Comparison of ENCODE assay signal across 9 cellular contexts in genomic region chr19:46297700-46298476, GRCh38. TPM values are rescaled to one million over a fixed set of nuclear protein-coding genes. Genes with fewer than 3 reads are reported as not detected.
A peak's percentile ranks its signal among the peaks of the same experiment; 100 is the strongest.
DNase-seq lines count a peak whose midpoint lies in the region; TF ChIP-seq lines count a peak whose summit lies in the region.
"Had no signal": no experiment of that assay in that cellular context is flagged by ENCODE, and none has a peak within 500 bp of the region (broad histone marks: within the 10 kb centered on the region; RNA-seq: fewer than 3 reads in every experiment).

No MANE protein-coding gene starts in this region.

- no peak overlapping the region for H3K27ac Mint-ChIP-seq in CD4-positive, alpha-beta memory T cell

- no peak overlapping the region for H4K8ac ChIP-seq in mesendoderm (ENCODE audit: low read depth, low read length)

- H3K36me3 Mint-ChIP-seq in CD4-positive, alpha-beta memory T cell, result no peaks in the 10 kb centered on the region

- H3K9me3 ChIP-seq in NT2/D1 (ENCODE audit: insufficient read depth, low read length), result no peaks in the 10 kb centered on the region
- H3K9me3 ChIP-seq in esophagus muscularis mucosa, result no peaks in the 10 kb centered on the region
- H3K9me3 ChIP-seq in thyroid gland, result no peaks in the 10 kb centered on the region
- no peaks in the 10 kb centered on the region for H3K9me3 ChIP-seq in CD4-positive, alpha-beta memory T cell (ENCODE audit: control insufficient read depth in 1 of 2, low read length in 2 of 2)

- H2BK5ac ChIP-seq in mesendoderm (ENCODE audit: low read length), result no peak overlapping the region

- no peak overlapping the region for H2BK120ac ChIP-seq in mesendoderm (ENCODE audit: low read depth, low read length)

- no peaks in the 10 kb centered on the region for H3K4me1 Mint-ChIP-seq in CD4-positive, alpha-beta memory T cell

- peak overlapping the region; percentile 58 for H2AK5ac ChIP-seq in mesendoderm (ENCODE audit: low read length)

- POLR2A ChIA-PET in CD4-positive, alpha-beta memory T cell (lab: Charles Lee; ENCODE audit: partially characterized antibody), result no interaction called here

- TF ChIP-seq EP300 in esophagus muscularis mucosa (IDR thresholded peaks at IDR 0.05), result no peak

- no peak overlapping the region for H3K4ac ChIP-seq in mesendoderm (ENCODE audit: low read depth, low read length)

- H3K4me3 ChIP-seq in NT2/D1 (ENCODE audit: insufficient read length, low read depth) (peak overlapping the region; percentile 55), esophagus muscularis mucosa (peak overlapping the region; percentile 74 to 90 (median 81)), mesendoderm (ENCODE audit: low read length) (no peak overlapping the region), thyroid gland (replicated peaks in 1 of 3) (peak overlapping the region in 2 of 3 donors; percentile 16 to 31)
- no peak overlapping the region for H3K4me3 ChIP-seq in CD4-positive, alpha-beta memory T cell (ENCODE audit: low read length in 2 of 2)

- H2BK15ac ChIP-seq in mesendoderm (replicated peaks; ENCODE audit: low read depth), result no peak overlapping the region

- no peak overlapping the region for H3K18ac ChIP-seq in mesendoderm (ENCODE audit: low read length)

- no peak overlapping the region for H3K23ac ChIP-seq in mesendoderm (ENCODE audit: low read length)

- peak; percentile 44 to 59 (median 51) for TF ChIP-seq CTCF in esophagus muscularis mucosa (IDR thresholded peaks at IDR 0.05)
- TF ChIP-seq CTCF in thyroid gland (IDR thresholded peaks at IDR 0.05), result peak in 1 of 6 experiments; percentile 12

- H3K4me1 ChIP-seq in NT2/D1 (ENCODE audit: insufficient read depth, insufficient read length) (peaks cover 14% of the 10 kb centered on the region), esophagus muscularis mucosa (peaks cover 49 to 71% (median 66%) of the 10 kb centered on the region in 4 donors), mesendoderm (ENCODE audit: control insufficient read depth, low read depth, low read length) (peaks cover 2% of the 10 kb centered on the region), thyroid gland (peaks cover 36 to 53% of the 10 kb centered on the region in 2 donors)
- no peaks in the 10 kb centered on the region for H3K4me1 ChIP-seq in CD4-positive, alpha-beta memory T cell (ENCODE audit: insufficient read depth, low read length)

- peaks cover 21 to 23% of the 10 kb centered on the region in 2 donors for H3K27me3 Mint-ChIP-seq in CD4-positive, alpha-beta memory T cell

- H3K4me2 ChIP-seq in mesendoderm (ENCODE audit: low read length), result peak overlapping the region; percentile 79

- H3K9ac ChIP-seq in NT2/D1 (ENCODE audit: insufficient read length, low read depth), result no peak overlapping the region
- no peak overlapping the region for H3K9ac ChIP-seq in mesendoderm (ENCODE audit: low read length)

- no peak for DNase-seq in NT2/D1 (ENCODE audit: low read depth, low spot score)
- peak; percentile 97 for DNase-seq in esophagus muscularis mucosa (ENCODE audit: extremely low spot score)
- no peak for DNase-seq in mesendoderm
- DNase-seq in thyroid gland, result peak; percentile 34 to 45
- DNase-seq in CD4-positive, alpha-beta memory T cell, result no peak
- DNase-seq in LoVo (ENCODE audit: low spot score), result no peak
- DNase-seq in NAMALWA (ENCODE audit: low spot score), result no peak
- no peak for DNase-seq in DMS53 (lab: John Stamatoyannopoulos, UW)
- DNase-seq: KG1 had no signal

- CTCF ChIA-PET in CD4-positive, alpha-beta memory T cell (lab: Charles Lee; ENCODE audit: partially characterized antibody), result no interaction called here

- peaks cover 0 to 4% (median 0%) of the 10 kb centered on the region in 8 donors for H3K9me3 Mint-ChIP-seq in CD4-positive, alpha-beta memory T cell

- H3K27me3 ChIP-seq in NT2/D1 (ENCODE audit: insufficient read depth, insufficient read length), result peaks cover 10% of the 10 kb centered on the region
- H3K27me3 ChIP-seq in esophagus muscularis mucosa, result no peaks in the 10 kb centered on the region
- no peaks in the 10 kb centered on the region for H3K27me3 ChIP-seq in mesendoderm (ENCODE audit: insufficient read depth, low read length, poor library complexity)
- no peaks in the 10 kb centered on the region for H3K27me3 ChIP-seq in thyroid gland
- peaks cover 9% of the 10 kb centered on the region for H3K27me3 ChIP-seq in CD4-positive, alpha-beta memory T cell (ENCODE audit: insufficient read depth, low read length)

- H3K79me1 ChIP-seq in mesendoderm (ENCODE audit: low read length), result no peaks in the 10 kb centered on the region

- H3K4me3 Mint-ChIP-seq in CD4-positive, alpha-beta memory T cell, result no peak overlapping the region

- H3K27ac ChIP-seq in esophagus muscularis mucosa (replicated peaks in 1 of 4), result peak overlapping the region; percentile 97 to 98 (median 98)
- H3K27ac ChIP-seq in mesendoderm (ENCODE audit: low read depth, low read length), result no peak overlapping the region
- H3K27ac ChIP-seq in thyroid gland, result peak overlapping the region; percentile 76 to 83 (median 80)
- no peak overlapping the region for H3K27ac ChIP-seq in CD4-positive, alpha-beta memory T cell (ENCODE audit: low read depth, low read length)

- H3K79me2 ChIP-seq in mesendoderm (ENCODE audit: control insufficient read depth, insufficient read depth, low read length), result no peaks in the 10 kb centered on the region

- TF ChIP-seq POLR2A in esophagus muscularis mucosa (IDR thresholded peaks at IDR 0.05; ENCODE audit: low read depth), result no peak
- no peak for TF ChIP-seq POLR2A in thyroid gland (IDR thresholded peaks at IDR 0.05)

- WGBS in esophagus muscularis mucosa, result 18% methylated on average over 5 of the region's 19 CpGs
- no CpG with 5 or more reads among the region's 19 CpGs for WGBS in mesendoderm (ENCODE audit: extremely low coverage, insufficient coverage, low lambda C conversion rate)
- WGBS in thyroid gland, 2 donors, result 22 to 25% methylated on average over 6 to 18 of the region's 19 CpGs

- H4K5ac ChIP-seq in mesendoderm (ENCODE audit: low read length), result no peak overlapping the region

- intact Hi-C loops in esophagus muscularis mucosa (cut with DNase I), result no loop called here
- intact Hi-C loops in thyroid gland (cut with DNase I), result no loop called here
- intact Hi-C loops in CD4-positive, alpha-beta memory T cell (cut with micrococcal nuclease), result no loop called here

- H3K36me3 ChIP-seq in NT2/D1 (ENCODE audit: insufficient read depth, insufficient read length, low read length), result no peaks in the 10 kb centered on the region
- peaks cover 0 to 5% (median 2%) of the 10 kb centered on the region in 4 donors for H3K36me3 ChIP-seq in esophagus muscularis mucosa
- H3K36me3 ChIP-seq in mesendoderm (ENCODE audit: control insufficient read depth, insufficient read depth, low read length), result no peaks in the 10 kb centered on the region
- no peaks in the 10 kb centered on the region for H3K36me3 ChIP-seq in thyroid gland
- H3K36me3 ChIP-seq in CD4-positive, alpha-beta memory T cell (ENCODE audit: insufficient read depth, low read length), result no peaks in the 10 kb centered on the region

- peak overlapping the region; percentile 92 for H3K56ac ChIP-seq in mesendoderm (ENCODE audit: low read length)

RNA-seq across cellular contexts. Expression of gene HIF3A, which starts 1.0 kb away (rescaled TPM):
- 100 to 1,000 TPM in 3 of 4 donors, 10 to 100 TPM in 1; 98.2 to 268 (median 160) TPM for total RNA-seq in esophagus muscularis mucosa
- polyA plus RNA-seq in mesendoderm (2013, experiment 1 of 2), result 11.1 TPM
- polyA plus RNA-seq in mesendoderm (2013, experiment 2 of 2), result 9.8 TPM
- 10 to 100 TPM; 49.1 to 88.3 (median 66.0) TPM for total RNA-seq in thyroid gland
- not detected for total RNA-seq in CD4-positive, alpha-beta memory T cell
- not detected for polyA plus RNA-seq in CD4-positive, alpha-beta memory T cell

RNA-seq across cellular contexts. Expression of gene PPP5C, which starts 49.0 kb away (rescaled TPM):
- total RNA-seq in esophagus muscularis mucosa (10 to 100 TPM; 39.9 to 74.7 (median 61.9) TPM), thyroid gland (100 to 1,000 TPM in 1 of 4 donors, 10 to 100 TPM in 3; 63.3 to 112 (median 80.7) TPM)
- polyA plus RNA-seq in mesendoderm (2013, experiment 1 of 2), result 87.3 TPM
- 86.9 TPM for polyA plus RNA-seq in mesendoderm (2013, experiment 2 of 2)
- total RNA-seq in CD4-positive, alpha-beta memory T cell, result 10 to 100 TPM; 36.9 to 38.5 TPM
- polyA plus RNA-seq in CD4-positive, alpha-beta memory T cell, result 10 to 100 TPM; 16.3 to 30.8 TPM

Comparison
In these comparisons a context has a peak if more than half of its experiments do, and no peak if none do; other contexts are left out.
1. DNase-seq: peak in esophagus muscularis mucosa (single experiment) and thyroid gland (2 of 2); none in NT2/D1 (single experiment), mesendoderm (single experiment), CD4-positive, alpha-beta memory T cell (0 of 5), LoVo (single experiment), NAMALWA (single experiment) and DMS53 (single experiment).
2. H3K4me3 ChIP-seq: peak in NT2/D1 (single experiment), esophagus muscularis mucosa (4 of 4) and thyroid gland (2 of 3); none in mesendoderm (single experiment) and CD4-positive, alpha-beta memory T cell (0 of 2).
3. H3K27ac ChIP-seq: peak in esophagus muscularis mucosa (4 of 4) and thyroid gland (3 of 3); none in mesendoderm (single experiment) and CD4-positive, alpha-beta memory T cell (single experiment).
4. RNA of gene HIF3A, which starts 1.0 kb away (total RNA-seq): 98.2 to 268 TPM in esophagus muscularis mucosa and 49.1 to 88.3 TPM in thyroid gland; not detected in CD4-positive, alpha-beta memory T cell; every median in the first group is over 10 times any median in the second.